11 cellular contexts compared by ENCODE assay signal in genomic region chr17:45129940-45130639, GRCh38. TPM values are rescaled to one million over a fixed set of nuclear protein-coding genes. Genes with fewer than 3 reads are reported as not detected.
DNase-seq lines count a peak whose midpoint lies in the region; ATAC-seq and TF ChIP-seq lines count a peak whose summit lies in the region.
"Had no signal": no experiment of that assay in that cellular context is flagged by ENCODE, and none has a peak within 500 bp of the region (broad histone marks: within the 10 kb centered on the region; RNA-seq: fewer than 3 reads in every experiment).

No MANE protein-coding gene starts in this region.

- H3K4me3 ChIP-seq in HCT116 (replicated peaks in 1 of 2; ENCODE audit: low read depth in 1 of 2, low read length in 2 of 2) (peak overlapping the region in 1 of 2 experiments; percentile 20; a peak in 2 of 4 replicates), adrenal gland (no peak overlapping the region), smooth muscle cell (no peak overlapping the region)
- H3K4me3 ChIP-seq: SJSA1 had no signal

- peaks cover 19% of the 10 kb centered on the region for H3F3A ChIP-seq in smooth muscle cell (ENCODE audit: low read depth)

- peaks cover 17% of the 10 kb centered on the region for H3K4me1 Mint-ChIP-seq in stimulated activated effector memory CD8-positive, alpha-beta T cell treated with anti-CD3 and anti-CD28 coated beads, Interleukin-12 subunit alpha, Interleukin-12 subunit beta, amount 100 ng/mL, for 72 hours

- peaks cover 59 to 73% of the 10 kb centered on the region in 2 experiments for H3K4me1 ChIP-seq in HCT116 (ENCODE audit: control insufficient read depth in 1 of 2, insufficient read depth in 2 of 2, low read length in 2 of 2)
- peaks cover 40 to 45% of the 10 kb centered on the region in 2 donors for H3K4me1 ChIP-seq in adrenal gland (replicated peaks in 1 of 2)
- peaks cover 20% of the 10 kb centered on the region for H3K4me1 ChIP-seq in smooth muscle cell (ENCODE audit: low read depth)

- no peaks in the 10 kb centered on the region for H3K9me3 Mint-ChIP-seq in stimulated activated effector memory CD8-positive, alpha-beta T cell treated with anti-CD3 and anti-CD28 coated beads, Interleukin-12 subunit alpha, Interleukin-12 subunit beta, amount 100 ng/mL, for 72 hours

- H3K9me3 ChIP-seq in HCT116 (ENCODE audit: control insufficient read depth in 1 of 2, insufficient read depth in 1 of 2, low read depth in 1 of 2, low read length in 2 of 2), result no peaks in the 10 kb centered on the region
- H3K9me3 ChIP-seq in adrenal gland (replicated peaks in 1 of 3), result no peaks in the 10 kb centered on the region
- no peaks in the 10 kb centered on the region for H3K9me3 ChIP-seq in smooth muscle cell (replicated peaks; ENCODE audit: low read depth)
- H3K9me3 ChIP-seq: SJSA1 had no signal

- no peaks in the 10 kb centered on the region for H3K9me2 ChIP-seq in HCT116 (ENCODE audit: insufficient read depth)

- POLR2A ChIA-PET in HCT116 (lab: Charles Lee), result interaction anchor here (3.2 kb wide), 1 partner anchor 18 kb away, joined by 15 read pairs; the partner anchor contains the start of gene HEXIM1

- peak; percentile 13 for ATAC-seq in HCT116
- ATAC-seq in stimulated activated effector memory CD8-positive, alpha-beta T cell treated with anti-CD3 and anti-CD28 coated beads, Interleukin-12 subunit alpha, Interleukin-12 subunit beta, amount 100 ng/mL, for 72 hours, result no peak
- ATAC-seq: activated CD8-positive, alpha-beta T cell treated with anti-CD3 and anti-CD28 coated beads, Interleukin-2, amount 10 ng/mL, durations not matched to agents 7 days and 5 days had no signal

- H3K79me2 ChIP-seq in HCT116 (ENCODE audit: insufficient read depth, low read length), result peaks cover 60% of the 10 kb centered on the region
- peaks cover 49% of the 10 kb centered on the region for H3K79me2 ChIP-seq in smooth muscle cell (ENCODE audit: low read depth)

- no peaks in the 10 kb centered on the region for H4K20me1 ChIP-seq in HCT116 (ENCODE audit: insufficient read depth)
- H4K20me1 ChIP-seq in smooth muscle cell (ENCODE audit: low read depth), result no peaks in the 10 kb centered on the region

- DNase-seq in HCT116 (ENCODE audit: low read depth, low spot score), result no peak
- DNase-seq in adrenal gland, result peak; percentile 39 to 86 (median 79)
- no peak for DNase-seq in smooth muscle cell (lab: John Stamatoyannopoulos, UW; ENCODE audit: unreplicated experiment)
- no peak for DNase-seq in stimulated activated effector memory CD8-positive, alpha-beta T cell treated with anti-CD3 and anti-CD28 coated beads, Interleukin-12 subunit alpha, Interleukin-12 subunit beta, amount 100 ng/mL, for 72 hours (ENCODE audit: low spot score in 2 of 2)
- DNase-seq in activated gamma-delta T cell treated with Interleukin-2 at 50 U/mL for 16 hours, result no peak
- DNase-seq in NCI-H226, result no peak
- DNase-seq in stimulated activated CD8-positive, alpha-beta memory T cell treated with anti-CD3 and anti-CD28 coated beads, Interleukin-4, amount 100 ng/mL, for 48 hours, result no peak
- DNase-seq: activated CD8-positive, alpha-beta T cell treated with anti-CD3 and anti-CD28 coated beads, Interleukin-2, amount 10 ng/mL, durations not matched to agents 7 days and 5 days; DND-41 had no signal

- H3K27ac ChIP-seq in HCT116 (ENCODE audit: low read depth, low read length), result peak overlapping the region; percentile 89
- peak overlapping the region; percentile 80 to 98 (median 87) for H3K27ac ChIP-seq in adrenal gland
- H3K27ac ChIP-seq in layer of hippocampus (ENCODE audit: low read depth, low read length), result peak overlapping the region; percentile 30
- H3K27ac ChIP-seq in smooth muscle cell (ENCODE audit: low read depth), result peak overlapping the region; percentile 96
- H3K27ac ChIP-seq: SJSA1 had no signal

- CTCF ChIA-PET in HCT116 (lab: Charles Lee), result interaction anchor here (0.6 to 1.5 kb wide), 4 partner anchors 21 to 1473 kb away, joined by 3 to 6 read pairs (median 4); partner anchors contain the start of gene NMT1

- TF ChIP-seq CTCF in HCT116 (IDR thresholded peaks at IDR 0.05 in 2 of 3, conservative IDR thresholded peaks at IDR 0.05 in 1 of 3; ENCODE audit: borderline replicate concordance in 1 of 3, insufficient read depth in 1 of 3, low read depth in 2 of 3, low read length in 2 of 3) (no peak), adrenal gland (IDR thresholded peaks at IDR 0.05) (no peak), smooth muscle cell (IDR thresholded peaks at IDR 0.05; ENCODE audit: borderline replicate concordance, insufficient read depth, poor library complexity, severe bottlenecking) (no peak)

- BruUV-seq in HCT116 (replicated peaks; lab: Mats Ljungman, UMichigan), result no TSS peak

- H2AFZ ChIP-seq in HCT116 (ENCODE audit: low read depth, low read length, poor library complexity, severe bottlenecking) (no peak overlapping the region), smooth muscle cell (ENCODE audit: low read depth) (no peak overlapping the region)

- TF ChIP-seq POLR2A in HCT116 (IDR thresholded peaks at IDR 0.05; ENCODE audit: borderline replicate concordance, extremely low read depth, insufficient read depth, insufficient read length), result no peak
- no peak for TF ChIP-seq POLR2A in adrenal gland (IDR thresholded peaks at IDR 0.05)

- H3K9ac ChIP-seq in HCT116 (ENCODE audit: low read length), result peak overlapping the region; percentile 82
- peak overlapping the region; percentile 85 for H3K9ac ChIP-seq in smooth muscle cell (ENCODE audit: low read depth)

- intact Hi-C loops in HCT116 (cut with micrococcal nuclease) (loop anchor here (5.0 to 10.0 kb wide), 3 partner anchors 68 to 355 kb away; partner anchors contain the start of gene NMT1), adrenal gland (cut with DNase I) (loop anchor here in 1 of 2 donors (10.0 kb wide), 1 partner anchor 355 kb away; no protein-coding TSS in a partner anchor)

- H3K36me3 Mint-ChIP-seq in stimulated activated effector memory CD8-positive, alpha-beta T cell treated with anti-CD3 and anti-CD28 coated beads, Interleukin-12 subunit alpha, Interleukin-12 subunit beta, amount 100 ng/mL, for 72 hours, result no peaks in the 10 kb centered on the region

- H3K27me3 ChIP-seq in HCT116 (ENCODE audit: insufficient read depth, low read length), result no peaks in the 10 kb centered on the region
- no peaks in the 10 kb centered on the region for H3K27me3 ChIP-seq in adrenal gland
- H3K27me3 ChIP-seq in layer of hippocampus (ENCODE audit: control insufficient read depth, insufficient read depth, low read length), result no peaks in the 10 kb centered on the region
- no peaks in the 10 kb centered on the region for H3K27me3 ChIP-seq in smooth muscle cell (ENCODE audit: low read depth)
- H3K27me3 ChIP-seq: SJSA1 had no signal

- H3K4me2 ChIP-seq in HCT116 (ENCODE audit: low read length) (peak overlapping the region; percentile 100), smooth muscle cell (peak overlapping the region; percentile 95)

- H3K36me3 ChIP-seq in HCT116 (ENCODE audit: control insufficient read depth in 1 of 2, insufficient read depth in 2 of 2, low read length in 2 of 2) (no peaks in the 10 kb centered on the region), adrenal gland (replicated peaks in 1 of 2) (no peaks in the 10 kb centered on the region), smooth muscle cell (ENCODE audit: low read depth) (no peaks in the 10 kb centered on the region)

- no peak overlapping the region for H3K27ac Mint-ChIP-seq in stimulated activated effector memory CD8-positive, alpha-beta T cell treated with anti-CD3 and anti-CD28 coated beads, Interleukin-12 subunit alpha, Interleukin-12 subunit beta, amount 100 ng/mL, for 72 hours
- H3K27ac Mint-ChIP-seq: activated CD8-positive, alpha-beta T cell treated with anti-CD3 and anti-CD28 coated beads, Interleukin-2, amount 10 ng/mL, durations not matched to agents 7 days and 5 days had no signal

- WGBS in adrenal gland, 4 donors, result 41 to 55% (median 50%) methylated on average over 5 to 13 of the region's 13 CpGs
- 60% methylated on average over 13 of the region's 13 CpGs for WGBS in smooth muscle cell (ENCODE audit: low lambda C conversion rate)

- no peak for TF ChIP-seq RAD21 in HCT116 (IDR thresholded peaks at IDR 0.05; ENCODE audit: low read depth)

- RAD21 ChIA-PET in HCT116 (lab: Charles Lee; ENCODE audit: low non-redundant PET in 1 of 2, low total read pairs in 2 of 2, uncharacterized antibody in 2 of 2, unreplicated experiment in 2 of 2), result no interaction called here

- H3K4me3 Mint-ChIP-seq in stimulated activated effector memory CD8-positive, alpha-beta T cell treated with anti-CD3 and anti-CD28 coated beads, Interleukin-12 subunit alpha, Interleukin-12 subunit beta, amount 100 ng/mL, for 72 hours, result no peak overlapping the region
- H3K4me3 Mint-ChIP-seq: activated CD8-positive, alpha-beta T cell treated with anti-CD3 and anti-CD28 coated beads, Interleukin-2, amount 10 ng/mL, durations not matched to agents 7 days and 5 days had no signal

TF ChIP-seq in HCT116, 20 proteins besides CTCF, POLR2A, EP300 and RAD21 (continues in another document):
- peak; percentile 29; the same call in 1 of the 2 replicates for TF ChIP-seq SP1 (IDR thresholded peaks at IDR 0.05; ENCODE audit: low read depth)

RNA-seq across cellular contexts. Expression of gene PLCD3, which starts 2.2 kb away (rescaled TPM):
- total RNA-seq in HCT116 (2021; ENCODE audit: unreplicated experiment) (197 TPM), adrenal gland (100 to 1,000 TPM in 5 of 8 donors, 10 to 100 TPM in 3; 48.6 to 246 (median 149) TPM), smooth muscle cell (24.0 and 43.3 TPM in 2 replicates)
- 109 and 122 TPM in 2 replicates for polyA plus RNA-seq in HCT116 (2012)
- polyA plus RNA-seq in adrenal gland (10 to 100 TPM; 33.2 to 68.1 (median 36.4) TPM), smooth muscle cell (33.4 and 33.7 TPM in 2 replicates)

RNA-seq across cellular contexts. Expression of gene ACBD4, which starts 5.4 kb away (rescaled TPM):
- total RNA-seq in HCT116 (2021; ENCODE audit: unreplicated experiment) (13.6 TPM), adrenal gland (10 to 100 TPM; 13.1 to 30.6 (median 23.6) TPM), smooth muscle cell (0.49 and 4.6 TPM in 2 replicates)
- polyA plus RNA-seq in HCT116 (2012), result 6.1 and 9.5 TPM in 2 replicates
- polyA plus RNA-seq in adrenal gland (10 to 100 TPM in 2 of 3 donors, 1 to 10 TPM in 1; 7.9 to 71.3 (median 44.5) TPM), smooth muscle cell (5.0 and 5.9 TPM in 2 replicates)

RNA-seq across cellular contexts. Expression of gene HEXIM1, which starts 18.2 kb away (rescaled TPM):
- 58.0 TPM for total RNA-seq in HCT116 (2021; ENCODE audit: unreplicated experiment)
- polyA plus RNA-seq in HCT116 (2012), result 29.6 and 33.0 TPM in 2 replicates
- 100 to 1,000 TPM in 1 of 8 donors, 10 to 100 TPM in 7; 25.1 to 159 (median 46.8) TPM for total RNA-seq in adrenal gland
- 10 to 100 TPM; 23.3 to 26.0 (median 24.4) TPM for polyA plus RNA-seq in adrenal gland
- total RNA-seq in smooth muscle cell, result 9.3 and 13.7 TPM in 2 replicates
- polyA plus RNA-seq in smooth muscle cell, result 9.4 TPM in 2 replicates

RNA-seq across cellular contexts. Expression of gene HEXIM2, which starts 31.6 kb away (rescaled TPM):
- total RNA-seq in HCT116 (2021; ENCODE audit: unreplicated experiment), result 13.5 TPM
- polyA plus RNA-seq in HCT116 (2012), result 14.1 and 18.1 TPM in 2 replicates
- total RNA-seq in adrenal gland, result 10 to 100 TPM in 7 of 8 donors, 1 to 10 TPM in 1; 8.5 to 28.1 (median 17.6) TPM
- polyA plus RNA-seq in adrenal gland, result 10 to 100 TPM in 2 of 3 donors, 1 to 10 TPM in 1; 4.5 to 18.0 (median 14.7) TPM
- 3.4 TPM in 2 replicates for total RNA-seq in smooth muscle cell
- polyA plus RNA-seq in smooth muscle cell, result 6.1 and 6.8 TPM in 2 replicates

Comparison
In these comparisons a context has a peak if more than half of its experiments do, and no peak if none do; other contexts are left out.
1. DNase-seq: peak in adrenal gland (7 of 7); none in HCT116 (single experiment), smooth muscle cell (single experiment), stimulated activated effector memory CD8-positive, alpha-beta T cell treated with anti-CD3 and anti-CD28 coated beads, Interleukin-12 subunit alpha, Interleukin-12 subunit beta, amount 100 ng/mL, for 72 hours (0 of 2), activated gamma-delta T cell treated with Interleukin-2 at 50 U/mL for 16 hours (single experiment), NCI-H226 (single experiment) and stimulated activated CD8-positive, alpha-beta memory T cell treated with anti-CD3 and anti-CD28 coated beads, Interleukin-4, amount 100 ng/mL, for 48 hours (single experiment).
2. H3K27ac ChIP-seq: peak in every context shown above with its lines; median percentile 96 in smooth muscle cell; 89 in HCT116; 87 in adrenal gland; 30 in layer of hippocampus.